25 cellular contexts compared by ENCODE assay signal in genomic region chr1:154841384-154841783, GRCh38. TPM values are rescaled to one million over a fixed set of nuclear protein-coding genes. Genes with fewer than 3 reads are reported as not detected.
"Had no signal": no experiment of that assay in that cellular context is flagged by ENCODE, and none has a peak within 500 bp of the region (broad histone marks: within the 10 kb centered on the region; RNA-seq: fewer than 3 reads in every experiment).

No MANE protein-coding gene starts in this region.

- H3K27me3 Mint-ChIP-seq: activated naive CD4-positive, alpha-beta T cell treated with anti-CD3 and anti-CD28 coated beads, Interleukin-2, amount 50 U/mL, for 24 hours; type B pancreatic cell had no signal

- H3K36me3 Mint-ChIP-seq: activated naive CD4-positive, alpha-beta T cell treated with anti-CD3 and anti-CD28 coated beads, Interleukin-2, amount 50 U/mL, for 24 hours; natural killer cell treated with Interleukin-12 subunit alpha and Interleukin-12 subunit beta and Interleukin-15 and Interleukin-18, amount 100 ng/mL, for 72 hours; T-cell; type B pancreatic cell had no signal

- H3K4me3 Mint-ChIP-seq: activated CD8-positive, alpha-beta T cell treated with anti-CD3 and anti-CD28 coated beads, Interleukin-2, amount 10 ng/mL, durations not matched to agents 7 days and 5 days; activated naive CD4-positive, alpha-beta T cell treated with anti-CD3 and anti-CD28 coated beads, Interleukin-2, amount 50 U/mL, for 24 hours; natural killer cell treated with Interleukin-12 subunit alpha and Interleukin-12 subunit beta and Interleukin-15 and Interleukin-18, amount 100 ng/mL, for 72 hours; T-cell; T-helper 2 cell treated with Interferon-gamma antibody and Interleukin-4, amounts not matched to agents 5 μg/mL and 100 μg/mL, for 36 hours; type B pancreatic cell had no signal

- H3K9me3 Mint-ChIP-seq: activated naive CD4-positive, alpha-beta T cell treated with anti-CD3 and anti-CD28 coated beads, Interleukin-2, amount 50 U/mL, for 24 hours; natural killer cell treated with Interleukin-12 subunit alpha and Interleukin-12 subunit beta and Interleukin-15 and Interleukin-18, amount 100 ng/mL, for 72 hours; T-cell; T-helper 2 cell treated with Interferon-gamma antibody and Interleukin-4, amounts not matched to agents 5 μg/mL and 100 μg/mL, for 36 hours; type B pancreatic cell had no signal

- H3K79me2 ChIP-seq: hepatocyte, parathyroid adenoma had no signal

- H3K36me3 ChIP-seq: spleen, thoracic aorta, WERI-Rb-1 had no signal

- H3K27ac ChIP-seq: body of pancreas, foreskin keratinocyte, hepatocyte, parathyroid adenoma, thoracic aorta, WERI-Rb-1 had no signal

- DNase-seq: activated CD4-positive, alpha-beta T cell treated with anti-CD3 and anti-CD28 coated beads, Interleukin-2, amount 50 U/mL, for 1 hour; activated CD4-positive, CD25-positive, alpha-beta regulatory T cell treated with anti-CD3 and anti-CD28 coated beads, Interleukin-2, amount 50 U/mL, for 72 hours; activated CD8-positive, alpha-beta T cell treated with anti-CD3 and anti-CD28 coated beads, Interleukin-2, amount 10 ng/mL, durations not matched to agents 7 days and 5 days; activated gamma-delta T cell treated with Interleukin-2 at 50 U/mL for 16 hours; anterior cingulate cortex; body of pancreas; central memory CD4-positive, alpha-beta T cell; dermis blood vessel endothelial cell; effector CD8-positive, alpha-beta T cell; foreskin keratinocyte; left ventricle myocardium superior; nucleus accumbens; spleen; stimulated activated CD4-positive, alpha-beta T cell treated with anti-CD3 and anti-CD28 coated beads, Interleukin-4, amount 100 ng/mL, for 1 hour; stimulated activated naive CD4-positive, alpha-beta T cell treated with Interleukin-2 at 50 U/mL for 16 hours; T-cell; WERI-Rb-1 had no signal

- H3K4me3 ChIP-seq: body of pancreas, hepatocyte, spleen, thoracic aorta had no signal

- H3K4me1 Mint-ChIP-seq: activated naive CD4-positive, alpha-beta T cell treated with anti-CD3 and anti-CD28 coated beads, Interleukin-2, amount 50 U/mL, for 24 hours; T-cell had no signal

- H3K9me3 ChIP-seq: body of pancreas, spleen, thoracic aorta had no signal

- H3K4me2 ChIP-seq: hepatocyte had no signal

- H3K27me3 ChIP-seq: body of pancreas, hepatocyte, spleen had no signal

- H3K4me1 ChIP-seq: body of pancreas, foreskin keratinocyte, parathyroid adenoma had no signal

- H2AFZ ChIP-seq: hepatocyte, parathyroid adenoma had no signal

- ATAC-seq: activated CD8-positive, alpha-beta T cell treated with anti-CD3 and anti-CD28 coated beads, Interleukin-2, amount 10 ng/mL, durations not matched to agents 7 days and 5 days; body of pancreas; foreskin keratinocyte; left ventricle myocardium superior; sciatic nerve; T-cell had no signal

- H3K9ac ChIP-seq: parathyroid adenoma had no signal

- H3K27ac Mint-ChIP-seq: activated CD8-positive, alpha-beta T cell treated with anti-CD3 and anti-CD28 coated beads, Interleukin-2, amount 10 ng/mL, durations not matched to agents 7 days and 5 days; activated naive CD4-positive, alpha-beta T cell treated with anti-CD3 and anti-CD28 coated beads, Interleukin-2, amount 50 U/mL, for 24 hours; natural killer cell treated with Interleukin-12 subunit alpha and Interleukin-12 subunit beta and Interleukin-15 and Interleukin-18, amount 100 ng/mL, for 72 hours; T-cell; T-helper 2 cell treated with Interferon-gamma antibody and Interleukin-4, amounts not matched to agents 5 μg/mL and 100 μg/mL, for 36 hours; type B pancreatic cell had no signal

RNA-seq across cellular contexts. Expression of gene KCNN3, which starts 28.7 kb away (rescaled TPM):
- total RNA-seq: activated CD8-positive, alpha-beta T cell treated with anti-CD3 and anti-CD28 coated beads, Interleukin-2, amount 10 ng/mL, durations not matched to agents 7 days and 5 days had no signal
- polyA plus RNA-seq: foreskin keratinocyte had no signal
